7 cellular contexts compared by ENCODE assay signal in the genomic region with DNA sequence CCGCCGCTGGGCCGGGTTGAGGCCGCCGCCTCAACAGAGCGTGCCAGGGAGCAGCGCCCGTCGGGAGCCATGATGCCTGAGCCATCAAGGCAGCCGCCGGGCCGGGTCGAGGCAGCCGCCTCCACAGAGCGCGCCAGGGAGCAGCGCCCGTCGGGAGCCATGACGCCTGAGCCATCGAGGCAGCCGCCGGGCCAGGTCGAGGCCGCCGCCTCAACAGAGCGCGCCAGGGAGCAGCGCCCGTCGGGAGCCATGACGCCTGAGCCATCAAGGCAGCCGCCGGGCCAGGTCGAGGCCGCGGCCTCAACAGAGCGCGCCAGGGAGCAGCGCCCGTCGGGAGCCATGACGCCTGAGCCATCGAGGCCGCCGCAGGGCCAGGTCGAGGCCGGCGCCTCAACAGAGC. TPM values are rescaled to one million over a fixed set of nuclear protein-coding genes. Genes with fewer than 3 reads are reported as not detected.
"Had no signal": no experiment of that assay in that cellular context is flagged by ENCODE, and none has a peak within 500 bp of the region (broad histone marks: within the 10 kb centered on the region; RNA-seq: fewer than 3 reads in every experiment).

No MANE protein-coding gene starts in this region.

RNA-seq across cellular contexts. Expression of a gene that starts 0.7 kb away (rescaled TPM):
- total RNA-seq: H4 had no signal

RNA-seq across cellular contexts. Expression of a gene that starts 19.6 kb away (rescaled TPM):
- total RNA-seq: GM23248, GM23338, H1, H4, H7, H9, HFFc6 had no signal
- polyA plus RNA-seq: GM23248 had no signal
